In genomic region chr7:150962743-150963399, GRCh38 we compare ENCODE assay signal across 8 cellular contexts. TPM values are rescaled to one million over a fixed set of nuclear protein-coding genes. Genes with fewer than 3 reads are reported as not detected.
DNase-seq lines count a peak whose midpoint lies in the region; ATAC-seq and TF ChIP-seq lines count a peak whose summit lies in the region.

No MANE protein-coding gene starts in this region.

- H3K27me3 ChIP-seq in ascending aorta (no peaks in the 10 kb centered on the region), spleen (replicated peaks in 1 of 7) (peaks cover 0 to 85% (median 13%) of the 10 kb centered on the region in 7 donors)

- no peak for TF ChIP-seq POLR2A in spleen (IDR thresholded peaks at IDR 0.05)

- no peak overlapping the region for H3K4me3 ChIP-seq in ascending aorta
- H3K4me3 ChIP-seq in spleen: no peak overlapping the region

- no peaks in the 10 kb centered on the region for H3K9me3 Mint-ChIP-seq in T-cell

- H3K4me1 Mint-ChIP-seq in T-cell: peaks cover 12 to 23% (median 17%) of the 10 kb centered on the region in 3 donors

- peak overlapping the region in 1 of 3 donors; percentile 6 for H3K4me3 Mint-ChIP-seq in T-cell

- H3K27ac ChIP-seq in ascending aorta (no peak overlapping the region), spleen (peak overlapping the region in 4 of 8 donors; percentile 34 to 63 (median 56))

- 28 to 35% (median 31%) methylated on average over 15 to 19 of the region's 19 CpGs for WGBS in spleen, 5 donors

- TF ChIP-seq CTCF in ascending aorta (IDR thresholded peaks at IDR 0.05) (peak; percentile 57 to 79 (median 68)), spleen (IDR thresholded peaks at IDR 0.05 in 8 of 11, conservative IDR thresholded peaks at IDR 0.05 in 3 of 11) (peak; percentile 79 to 92 (median 85))

- H3K36me3 ChIP-seq in ascending aorta (no peaks in the 10 kb centered on the region), spleen (no peaks in the 10 kb centered on the region)

- no peak overlapping the region for H3K27ac Mint-ChIP-seq in T-cell

- intact Hi-C loops in ascending aorta (cut with DNase I): loop anchor here (2.0 to 5.0 kb wide), 2 partner anchors 54 to 148 kb away; no protein-coding TSS in a partner anchor
- intact Hi-C loops in spleen (cut with DNase I; ENCODE audit: low total_unique reads): no loop called here

- peaks cover 14 to 33% of the 10 kb centered on the region in 2 donors for H3K27me3 Mint-ChIP-seq in T-cell

- CTCF ChIA-PET in T-cell (lab: Charles Lee): interaction anchor here (0.5 to 2.3 kb wide), 21 partner anchors 10 to 150 kb away, joined by 3 to 17 read pairs (median 4); partner anchors contain the start of gene ABCB8 (in 1 of the 2)

- DNase-seq in SIG-M5 treated with dmso at 0.1 percent for 504 hours (lab: John Stamatoyannopoulos, UW; ENCODE audit: unreplicated experiment): peak; percentile 16
- DNase-seq in SIG-M5 (lab: John Stamatoyannopoulos, UW): no peak
- peak in 32 of 34 experiments; percentile 22 to 64 (median 49) for DNase-seq in T-cell
- no peak for DNase-seq in ascending aorta (ENCODE audit: low spot score in 2 of 2)
- peak; percentile 90 for DNase-seq in hepatic stellate cell (ENCODE audit: low spot score)
- DNase-seq in spleen: peak; percentile 85
- DNase-seq in LoVo (ENCODE audit: low spot score): no peak

- H3K4me1 ChIP-seq in ascending aorta: no peaks in the 10 kb centered on the region
- peaks cover 0 to 46% (median 15%) of the 10 kb centered on the region in 6 donors for H3K4me1 ChIP-seq in spleen

- ATAC-seq in HG03159 (IDR thresholded peaks at IDR 0.05; ENCODE audit: unreplicated experiment) (peak; percentile 79), T-cell (replicated peaks in 1 of 4) (peak; percentile 80 to 96 (median 84))

- POLR2A ChIA-PET in T-cell (lab: Charles Lee): interaction anchor here in 1 of 2 donors (0.6 kb wide), 1 partner anchor 1114 kb away, joined by 3 read pairs; no protein-coding TSS in a partner anchor

- H3K9me3 ChIP-seq in ascending aorta: no peaks in the 10 kb centered on the region
- no peaks in the 10 kb centered on the region for H3K9me3 ChIP-seq in spleen

- H3K36me3 Mint-ChIP-seq in T-cell: peaks cover 5% of the 10 kb centered on the region

RNA-seq across cellular contexts. Expression of gene KCNH2, which starts 15.2 kb away (rescaled TPM):
- 1 to 10 TPM; 2.9 to 4.6 (median 3.0) TPM for total RNA-seq in T-cell
- total RNA-seq in ascending aorta: not detected
- 1 to 10 TPM; 1.6 to 5.1 (median 2.8) TPM for total RNA-seq in spleen
- 1 to 10 TPM in 2 of 3 donors, under 1 TPM in 1; 0.67 to 2.5 (median 1.3) TPM for polyA plus RNA-seq in spleen

RNA-seq across cellular contexts. Expression of gene NOS3, which starts 27.9 kb away (rescaled TPM):
- 10 to 100 TPM in 1 of 5 donors, 1 to 10 TPM in 4; 4.8 to 10.1 (median 5.0) TPM for total RNA-seq in T-cell
- 185 TPM for total RNA-seq in ascending aorta
- 100 to 1,000 TPM; 106 to 455 (median 187) TPM for total RNA-seq in spleen
- 10 to 100 TPM; 11.9 to 81.1 (median 28.4) TPM for polyA plus RNA-seq in spleen

Comparison
In these comparisons a context has a peak if more than half of its experiments do, and no peak if none do; other contexts are left out.
1. DNase-seq: peak in SIG-M5 treated with dmso at 0.1 percent for 504 hours (single experiment), T-cell (32 of 34), hepatic stellate cell (single experiment) and spleen (single experiment); none in SIG-M5 (single experiment), ascending aorta (0 of 2) and LoVo (single experiment).
2. RNA of gene NOS3, which starts 27.9 kb away (total RNA-seq): 106 to 455 TPM in spleen and 185 TPM in ascending aorta (single experiment); 4.8 to 10.1 TPM in T-cell; every median in the first group is over 4 times any median in the second.